Comparison of ENCODE assay signal across 20 cellular contexts in the genomic region with DNA sequence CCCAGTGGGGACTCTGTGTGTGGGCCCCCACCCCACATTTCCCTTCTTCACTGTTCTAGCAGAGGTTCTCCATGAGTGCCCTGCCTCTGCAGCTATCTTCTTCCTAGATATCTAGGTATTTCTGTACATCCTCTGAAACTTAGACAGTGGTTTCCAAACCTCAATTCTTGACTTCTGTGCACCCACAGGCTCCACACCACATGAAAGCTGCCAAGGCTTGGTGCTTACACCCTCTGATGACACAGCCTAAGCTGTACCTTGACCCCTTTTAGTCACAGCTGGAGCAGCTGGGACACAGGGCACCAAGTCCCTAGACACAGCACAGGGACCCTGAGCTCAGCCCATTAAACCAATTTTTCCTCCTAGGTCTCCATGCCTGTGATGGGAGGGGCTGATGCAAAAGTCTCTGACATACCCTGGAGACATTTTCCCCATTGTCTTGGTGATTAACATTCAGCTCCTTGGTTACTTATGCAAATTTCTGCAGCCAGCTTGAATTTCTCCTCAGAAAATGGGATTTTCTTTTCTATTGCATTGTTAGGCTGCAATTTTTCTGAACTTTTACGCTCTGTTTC.
"Had no signal": no experiment of that assay in that cellular context is flagged by ENCODE, and none has a peak within 500 bp of the region (broad histone marks: within the 10 kb centered on the region; RNA-seq: fewer than 3 reads in every experiment).

No MANE protein-coding gene starts in this region.

- H3K27me3 ChIP-seq: ascending aorta, breast epithelium, ovary, stomach, testis had no signal

- H3K9me3 ChIP-seq: ascending aorta, breast epithelium, mucosa of descending colon, stomach, testis had no signal

- H3K36me3 ChIP-seq: ascending aorta, breast epithelium, ovary, stomach had no signal

- H3K4me1 ChIP-seq: ascending aorta, breast epithelium, stomach, testis had no signal

- H3K4me1 Mint-ChIP-seq: activated CD4-positive, alpha-beta T cell treated with anti-CD3 and anti-CD28 coated beads, Interleukin-2, amount 10 ng/mL, durations not matched to agents 7 days and 5 days; activated naive CD8-positive, alpha-beta T cell treated with anti-CD3 and anti-CD28 coated beads, Interleukin-2, amount 50 U/mL, for 24 hours; memory B cell; naive thymus-derived CD4-positive, alpha-beta T cell had no signal

- H3K4me3 Mint-ChIP-seq: activated CD4-positive, alpha-beta T cell treated with anti-CD3 and anti-CD28 coated beads, Interleukin-2, amount 10 ng/mL, durations not matched to agents 7 days and 5 days; activated naive CD4-positive, alpha-beta T cell treated with anti-CD3 and anti-CD28 coated beads for 36 hours; activated naive CD8-positive, alpha-beta T cell treated with anti-CD3 and anti-CD28 coated beads, Interleukin-2, amount 50 U/mL, for 24 hours; dendritic cell treated with granulocyte-macrophage colony-stimulating factor and Interleukin-4, amounts not matched to agents 40 ng/mL and 50 ng/mL, for 4 days; memory B cell; naive thymus-derived CD4-positive, alpha-beta T cell had no signal

- DNase-seq: activated CD4-positive, alpha-beta T cell treated with anti-CD3 and anti-CD28 coated beads, Interleukin-2, amount 10 ng/mL, durations not matched to agents 7 days and 5 days; activated CD4-positive, CD25-positive, alpha-beta regulatory T cell; activated naive CD4-positive, alpha-beta T cell treated with anti-CD3 and anti-CD28 coated beads for 36 hours; activated naive CD8-positive, alpha-beta T cell treated with anti-CD3 and anti-CD28 coated beads, Interleukin-2, amount 50 U/mL, for 24 hours; activated T-cell treated with anti-CD3 and anti-CD28 coated beads for 4 hours; effector memory CD4-positive, alpha-beta T cell; foreskin fibroblast; hippocampal formation; kidney; left ventricle myocardium superior; mucosa of descending colon; naive thymus-derived CD4-positive, alpha-beta T cell; ovary; stomach; testis had no signal

- ATAC-seq: activated naive CD8-positive, alpha-beta T cell treated with anti-CD3 and anti-CD28 coated beads, Interleukin-2, amount 50 U/mL, for 24 hours; left ventricle myocardium superior; mucosa of descending colon; naive thymus-derived CD4-positive, alpha-beta T cell; sciatic nerve had no signal

- H3K4me3 ChIP-seq: ascending aorta, breast epithelium, mucosa of descending colon, ovary, stomach, testis had no signal

- H3K27me3 Mint-ChIP-seq: activated CD4-positive, alpha-beta T cell treated with anti-CD3 and anti-CD28 coated beads, Interleukin-2, amount 10 ng/mL, durations not matched to agents 7 days and 5 days; activated naive CD8-positive, alpha-beta T cell treated with anti-CD3 and anti-CD28 coated beads, Interleukin-2, amount 50 U/mL, for 24 hours; dendritic cell treated with granulocyte-macrophage colony-stimulating factor and Interleukin-4, amounts not matched to agents 40 ng/mL and 50 ng/mL, for 4 days; memory B cell; naive thymus-derived CD4-positive, alpha-beta T cell had no signal

- H3K27ac Mint-ChIP-seq: activated CD4-positive, alpha-beta T cell treated with anti-CD3 and anti-CD28 coated beads, Interleukin-2, amount 10 ng/mL, durations not matched to agents 7 days and 5 days; activated naive CD4-positive, alpha-beta T cell treated with anti-CD3 and anti-CD28 coated beads for 36 hours; activated naive CD8-positive, alpha-beta T cell treated with anti-CD3 and anti-CD28 coated beads, Interleukin-2, amount 50 U/mL, for 24 hours; dendritic cell treated with granulocyte-macrophage colony-stimulating factor and Interleukin-4, amounts not matched to agents 40 ng/mL and 50 ng/mL, for 4 days; memory B cell; naive thymus-derived CD4-positive, alpha-beta T cell had no signal

- H3K36me3 Mint-ChIP-seq: memory B cell; naive thymus-derived CD4-positive, alpha-beta T cell had no signal
